Comparison of ENCODE assay signal across 1 cellular context in the genomic region with DNA sequence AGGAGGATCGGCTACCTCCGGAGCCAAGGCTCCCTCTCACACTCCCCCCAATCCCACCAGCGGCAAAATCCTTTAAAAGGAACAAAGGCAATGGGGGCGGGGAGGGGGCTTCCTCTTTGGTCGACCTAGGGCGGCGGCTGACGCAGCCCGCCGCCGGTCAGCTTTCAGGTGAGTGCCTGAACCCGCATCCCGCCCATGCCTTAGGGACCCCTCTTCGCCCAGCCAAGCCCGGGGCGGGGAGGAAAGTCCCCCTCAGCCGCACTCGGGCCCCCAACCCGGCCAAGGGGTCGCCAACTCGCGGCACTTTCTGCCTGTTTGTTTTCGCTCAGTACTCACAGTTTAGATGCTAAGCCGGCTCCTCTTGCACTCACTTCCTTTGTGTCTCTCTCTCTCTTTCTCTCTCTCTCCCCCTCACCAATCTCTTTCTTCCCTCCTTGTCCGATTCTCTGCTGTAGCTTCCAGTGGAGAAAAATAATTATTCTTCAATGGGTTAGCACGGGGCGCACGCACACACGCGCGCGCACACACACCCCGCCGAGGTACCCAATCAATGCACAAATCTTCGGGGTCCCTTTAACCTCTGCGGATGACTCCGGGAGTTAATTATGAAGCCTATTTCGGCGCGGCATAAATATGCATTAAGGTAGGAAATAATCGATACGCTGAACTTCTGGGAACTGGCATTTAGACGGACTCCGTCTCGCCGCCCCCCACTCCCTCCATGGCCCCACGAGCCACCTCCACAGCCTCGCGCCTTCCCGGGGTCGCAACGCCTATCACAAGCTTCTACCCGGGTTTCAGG.
TF ChIP-seq lines count a peak whose summit lies in the region.

A gene (minus strand): TSS at position 465 of the 802 bp plus-strand sequence.

TF ChIP-seq in neural cell, 6 proteins besides CTCF, POLR2A, EP300 and RAD21 (continued from another document):
- TF ChIP-seq, protein P1, sequence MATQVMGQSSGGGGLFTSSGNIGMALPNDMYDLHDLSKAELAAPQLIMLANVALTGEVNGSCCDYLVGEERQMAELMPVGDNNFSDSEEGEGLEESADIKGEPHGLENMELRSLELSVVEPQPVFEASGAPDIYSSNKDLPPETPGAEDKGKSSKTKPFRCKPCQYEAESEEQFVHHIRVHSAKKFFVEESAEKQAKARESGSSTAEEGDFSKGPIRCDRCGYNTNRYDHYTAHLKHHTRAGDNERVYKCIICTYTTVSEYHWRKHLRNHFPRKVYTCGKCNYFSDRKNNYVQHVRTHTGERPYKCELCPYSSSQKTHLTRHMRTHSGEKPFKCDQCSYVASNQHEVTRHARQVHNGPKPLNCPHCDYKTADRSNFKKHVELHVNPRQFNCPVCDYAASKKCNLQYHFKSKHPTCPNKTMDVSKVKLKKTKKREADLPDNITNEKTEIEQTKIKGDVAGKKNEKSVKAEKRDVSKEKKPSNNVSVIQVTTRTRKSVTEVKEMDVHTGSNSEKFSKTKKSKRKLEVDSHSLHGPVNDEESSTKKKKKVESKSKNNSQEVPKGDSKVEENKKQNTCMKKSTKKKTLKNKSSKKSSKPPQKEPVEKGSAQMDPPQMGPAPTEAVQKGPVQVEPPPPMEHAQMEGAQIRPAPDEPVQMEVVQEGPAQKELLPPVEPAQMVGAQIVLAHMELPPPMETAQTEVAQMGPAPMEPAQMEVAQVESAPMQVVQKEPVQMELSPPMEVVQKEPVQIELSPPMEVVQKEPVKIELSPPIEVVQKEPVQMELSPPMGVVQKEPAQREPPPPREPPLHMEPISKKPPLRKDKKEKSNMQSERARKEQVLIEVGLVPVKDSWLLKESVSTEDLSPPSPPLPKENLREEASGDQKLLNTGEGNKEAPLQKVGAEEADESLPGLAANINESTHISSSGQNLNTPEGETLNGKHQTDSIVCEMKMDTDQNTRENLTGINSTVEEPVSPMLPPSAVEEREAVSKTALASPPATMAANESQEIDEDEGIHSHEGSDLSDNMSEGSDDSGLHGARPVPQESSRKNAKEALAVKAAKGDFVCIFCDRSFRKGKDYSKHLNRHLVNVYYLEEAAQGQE (IDR thresholded peaks at IDR 0.05; ENCODE audit: borderline replicate concordance): peak; percentile 14
- peak; percentile 9 for TF ChIP-seq POLR2AphosphoS5 (IDR thresholded peaks at IDR 0.05)
